Comparison of ENCODE assay signal across 8 cellular contexts in genomic region chr6:136822379-136823127, GRCh38. TPM values are rescaled to one million over a fixed set of nuclear protein-coding genes. Genes with fewer than 3 reads are reported as not detected.
DNase-seq lines count a peak whose midpoint lies in the region; ATAC-seq and TF ChIP-seq lines count a peak whose summit lies in the region.

Gene PEX7 (plus strand): TSS chr6:136822592. CDS start chr6:136822666, 74 bp downstream.

- H3K9ac ChIP-seq in SU-DHL-6 (ENCODE audit: low read length) (peak within 1 kb of the TSS; percentile 68), adipocyte (ENCODE audit: low read length) (peak within 1 kb of the TSS; percentile 87), parathyroid adenoma (no peak within 1 kb of the TSS)

- TF ChIP-seq CTCF in GM12874 (IDR thresholded peaks at IDR 0.05; ENCODE audit: insufficient read depth, low read depth, low read length) (peak; percentile 81), SU-DHL-6 (IDR thresholded peaks at IDR 0.05; ENCODE audit: insufficient read depth, low read length, poor library complexity, severe bottlenecking) (peak; percentile 24), parathyroid adenoma (IDR thresholded peaks at IDR 0.05) (peak; percentile 56), tibial nerve (IDR thresholded peaks at IDR 0.05) (peak; percentile 43 to 80 (median 66))

- peak; percentile 96 for ATAC-seq in HG02759 (IDR thresholded peaks at IDR 0.05; ENCODE audit: unreplicated experiment)

- TF ChIP-seq EP300 in tibial nerve (IDR thresholded peaks at IDR 0.05): peak in 1 of 2 donors; percentile 51

- H3K36me3 ChIP-seq in SU-DHL-6 (ENCODE audit: low read length) (0 out of 2 replicates have a peak, but pooled peaks cover 4% of the 10 kb centered on the region), adipocyte (ENCODE audit: control insufficient read depth, insufficient read depth, low read length, severe bottlenecking) (peaks cover 15% of the 10 kb centered on the region), parathyroid adenoma (ENCODE audit: control insufficient read depth, insufficient read depth, low read length) (no peaks in the 10 kb centered on the region), tibial nerve (peaks cover 0 to 22% (median 0%) of the 10 kb centered on the region in 3 donors)

- H3K4me3 ChIP-seq in SU-DHL-6 (ENCODE audit: insufficient read depth, low read length, poor library complexity, severe bottlenecking) (peak within 1 kb of the TSS; percentile 79), adipocyte (ENCODE audit: low read length) (peak within 1 kb of the TSS; percentile 95), parathyroid adenoma (ENCODE audit: low read depth, low read length) (peak within 1 kb of the TSS; percentile 72), tibial nerve (peak within 1 kb of the TSS; percentile 63 to 96 (median 71))

- peak in 1 of 2 donors; percentile 55 for TF ChIP-seq POLR2A in tibial nerve (IDR thresholded peaks at IDR 0.05)

- H3F3A ChIP-seq in SU-DHL-6 (ENCODE audit: insufficient read depth): peaks cover 11% of the 10 kb centered on the region; the same call in 1 of the 2 replicates

- peak within 1 kb of the TSS; percentile 98 for H2AFZ ChIP-seq in SU-DHL-6 (ENCODE audit: low read depth, low read length, severe bottlenecking)
- H2AFZ ChIP-seq in parathyroid adenoma: peak within 1 kb of the TSS; percentile 91

- 0% methylated on average over 37 to 68 of the region's 78 CpGs for WGBS in tibial nerve, 2 donors

- H3K79me2 ChIP-seq in SU-DHL-6 (ENCODE audit: insufficient read depth, low read length): no peaks in the 10 kb centered on the region
- no peaks in the 10 kb centered on the region for H3K79me2 ChIP-seq in parathyroid adenoma

- H3K9me3 ChIP-seq in SU-DHL-6 (ENCODE audit: insufficient read depth, low read length) (no peaks in the 10 kb centered on the region), adipocyte (ENCODE audit: control insufficient read depth, low read length) (no peaks in the 10 kb centered on the region), parathyroid adenoma (ENCODE audit: control insufficient read depth, low read length) (no peaks in the 10 kb centered on the region), tibial nerve (no peaks in the 10 kb centered on the region)

- peak; percentile 92 for DNase-seq in NCI-H1105 treated with DMSO at 0.1 percent for 48 hours (lab: John Stamatoyannopoulos, UW)
- DNase-seq in adipocyte (ENCODE audit: low read depth): peak; percentile 95
- peak; percentile 97 for DNase-seq in cardiac septum (ENCODE audit: low spot score)
- peak; percentile 84 to 90 for DNase-seq in tibial nerve (ENCODE audit: low spot score in 2 of 2)

- H3K4me1 ChIP-seq in adipocyte (ENCODE audit: control insufficient read depth, insufficient read depth, low read length) (peaks cover 3% of the 10 kb centered on the region), parathyroid adenoma (no peaks in the 10 kb centered on the region), tibial nerve (peaks cover 0 to 12% (median 0%) of the 10 kb centered on the region in 4 donors)

- H3K27ac ChIP-seq in SU-DHL-6 (ENCODE audit: low read depth, low read length) (peak within 1 kb of the TSS; percentile 30; the same call in 1 of the 2 replicates), parathyroid adenoma (peak within 1 kb of the TSS; percentile 73), tibial nerve (peak within 1 kb of the TSS; percentile 89 to 94 (median 92))

- intact Hi-C loops in cardiac septum (cut with DNase I): no loop called here

- H3K9me2 ChIP-seq in SU-DHL-6 (replicated peaks; ENCODE audit: insufficient read depth, low read length): no peaks in the 10 kb centered on the region

- H3K4me2 ChIP-seq in SU-DHL-6 (ENCODE audit: low read depth, low read length, poor library complexity, severe bottlenecking): peak within 1 kb of the TSS; percentile 87
- peak within 1 kb of the TSS; percentile 79 for H3K4me2 ChIP-seq in parathyroid adenoma (ENCODE audit: low read length)

- H4K20me1 ChIP-seq in SU-DHL-6 (ENCODE audit: low read depth, low read length): no peaks in the 10 kb centered on the region

- H3K27me3 ChIP-seq in SU-DHL-6 (ENCODE audit: low read length) (no peaks in the 10 kb centered on the region), adipocyte (replicated peaks; ENCODE audit: control insufficient read depth, insufficient read depth, low read length) (no peaks in the 10 kb centered on the region), parathyroid adenoma (ENCODE audit: control insufficient read depth, insufficient read depth, low read length) (no peaks in the 10 kb centered on the region), tibial nerve (no peaks in the 10 kb centered on the region)

RNA-seq across cellular contexts. Expression of gene PEX7, which starts in this region (rescaled TPM):
- total RNA-seq in cardiac septum: 13.2 TPM
- total RNA-seq in tibial nerve: 10 to 100 TPM in 1 of 4 donors, 1 to 10 TPM in 3; 5.0 to 10.7 (median 8.8) TPM

Comparison
In these comparisons a context has a peak if more than half of its experiments do, and no peak if none do; other contexts are left out.
1. Peak in every context shown above with its lines: DNase-seq, ATAC-seq, H3K4me3 ChIP-seq and H3K27ac ChIP-seq.
2. CTCF ChIP-seq: peak in every context shown above with its lines; median percentile 81 in GM12874; 66 in tibial nerve; 56 in parathyroid adenoma; 24 in SU-DHL-6.
3. H3K27ac ChIP-seq: peak in every context shown above with its lines; median percentile 92 in tibial nerve; 73 in parathyroid adenoma; 30 in SU-DHL-6.